In the genomic region with DNA sequence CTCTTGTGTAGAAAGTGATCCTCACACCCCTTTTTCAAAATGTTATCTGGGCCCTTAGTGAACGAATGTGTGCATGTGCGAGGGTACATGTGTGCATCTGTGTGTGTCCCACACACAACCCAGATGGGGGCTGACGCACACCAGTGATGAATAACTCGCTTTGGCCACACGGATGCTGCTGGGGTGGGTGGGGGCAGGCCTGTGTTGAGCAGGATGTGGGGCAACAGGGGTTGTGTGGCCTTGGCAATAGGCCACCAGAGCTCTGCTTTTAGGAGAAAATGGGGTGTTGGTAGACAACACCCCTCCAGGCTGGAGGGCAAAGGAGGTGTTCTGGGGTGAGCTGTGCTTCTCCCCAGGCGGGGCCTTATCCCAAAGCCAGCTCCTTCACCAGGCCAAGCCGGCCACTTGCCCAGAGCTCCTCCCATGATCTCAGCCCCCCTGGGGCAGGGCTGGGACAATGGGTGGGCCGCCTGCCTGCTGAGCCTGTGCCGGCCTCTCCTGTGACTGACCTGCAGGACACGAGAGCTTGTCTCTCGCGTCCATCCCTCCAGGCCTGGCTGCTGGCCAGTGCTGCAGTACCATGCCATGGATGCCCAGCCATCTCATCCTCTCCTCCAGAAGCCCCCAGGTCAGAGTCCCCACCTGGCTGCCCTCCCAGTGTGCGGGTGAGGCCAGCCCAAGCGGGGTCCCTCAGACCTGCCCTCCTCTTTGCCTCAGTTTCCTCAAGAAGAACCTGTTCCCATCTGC, we compare ENCODE assay signal across 2 cellular contexts.
TF ChIP-seq lines count a peak whose summit lies in the region.

No MANE protein-coding gene starts in this region.

TF ChIP-seq in SK-N-SH, 30 proteins besides CTCF, POLR2A, EP300 and RAD21 (continued from another document):
- TF ChIP-seq, protein P1, sequence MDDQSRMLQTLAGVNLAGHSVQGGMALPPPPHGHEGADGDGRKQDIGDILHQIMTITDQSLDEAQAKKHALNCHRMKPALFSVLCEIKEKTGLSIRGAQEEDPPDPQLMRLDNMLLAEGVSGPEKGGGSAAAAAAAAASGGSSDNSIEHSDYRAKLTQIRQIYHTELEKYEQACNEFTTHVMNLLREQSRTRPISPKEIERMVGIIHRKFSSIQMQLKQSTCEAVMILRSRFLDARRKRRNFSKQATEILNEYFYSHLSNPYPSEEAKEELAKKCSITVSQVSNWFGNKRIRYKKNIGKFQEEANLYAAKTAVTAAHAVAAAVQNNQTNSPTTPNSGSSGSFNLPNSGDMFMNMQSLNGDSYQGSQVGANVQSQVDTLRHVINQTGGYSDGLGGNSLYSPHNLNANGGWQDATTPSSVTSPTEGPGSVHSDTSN (IDR thresholded peaks at IDR 0.05) = no peak
- no peak for TF ChIP-seq NFIC (IDR thresholded peaks at IDR 0.05; ENCODE audit: borderline replicate concordance)

TF ChIP-seq in SK-N-SH treated with all-trans-retinoic acid at 6 μM for 48 hours, 23 proteins besides CTCF, POLR2A, EP300 and RAD21 (continued from another document):
- TF ChIP-seq CSRNP3 (CRISPR knock-in tag; IDR thresholded peaks at IDR 0.05) (no peak), ZNF8 (CRISPR knock-in tag; IDR thresholded peaks at IDR 0.05) (no peak), PATZ1 (CRISPR knock-in tag; IDR thresholded peaks at IDR 0.05; ENCODE audit: borderline replicate concordance) (no peak), ARNTL (CRISPR knock-in tag; IDR thresholded peaks at IDR 0.05; ENCODE audit: borderline replicate concordance, low read depth) (no peak)
- TF ChIP-seq, protein P2, sequence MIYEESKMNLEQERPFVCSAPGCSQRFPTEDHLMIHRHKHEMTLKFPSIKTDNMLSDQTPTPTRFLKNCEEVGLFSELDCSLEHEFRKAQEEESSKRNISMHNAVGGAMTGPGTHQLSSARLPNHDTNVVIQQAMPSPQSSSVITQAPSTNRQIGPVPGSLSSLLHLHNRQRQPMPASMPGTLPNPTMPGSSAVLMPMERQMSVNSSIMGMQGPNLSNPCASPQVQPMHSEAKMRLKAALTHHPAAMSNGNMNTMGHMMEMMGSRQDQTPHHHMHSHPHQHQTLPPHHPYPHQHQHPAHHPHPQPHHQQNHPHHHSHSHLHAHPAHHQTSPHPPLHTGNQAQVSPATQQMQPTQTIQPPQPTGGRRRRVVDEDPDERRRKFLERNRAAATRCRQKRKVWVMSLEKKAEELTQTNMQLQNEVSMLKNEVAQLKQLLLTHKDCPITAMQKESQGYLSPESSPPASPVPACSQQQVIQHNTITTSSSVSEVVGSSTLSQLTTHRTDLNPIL (CRISPR knock-in tag; IDR thresholded peaks at IDR 0.05; ENCODE audit: low read depth) = no peak
